Comparison of ENCODE assay signal across 8 cellular contexts in genomic region chr5:134586866-134587524, GRCh38. TPM values are rescaled to one million over a fixed set of nuclear protein-coding genes. Genes with fewer than 3 reads are reported as not detected.
DNase-seq lines count a peak whose midpoint lies in the region; ATAC-seq, FAIRE-seq and TF ChIP-seq lines count a peak whose summit lies in the region.

No MANE protein-coding gene starts in this region.

- peak overlapping the region; percentile 95 for H2AFZ ChIP-seq in HepG2 (ENCODE audit: low read length)

- H3K4me3 ChIP-seq in choroid plexus epithelial cell (ENCODE audit: low read depth, low read length) (no peak overlapping the region), HepG2 (replicated peaks in 1 of 3; ENCODE audit: insufficient read depth in 1 of 3, low read depth in 2 of 3, low read length in 3 of 3) (peak overlapping the region; percentile 40 to 76 (median 68))

- no peaks in the 10 kb centered on the region for H3K27me3 ChIP-seq in HepG2 (ENCODE audit: control insufficient read depth in 1 of 2, insufficient read depth in 2 of 2, low read length in 2 of 2)

- CTCF ChIA-PET in activated CD4-positive, alpha-beta T cell treated with anti-CD3 and anti-CD28 coated beads for 36 hours (lab: Charles Lee): interaction anchor here (0.5 to 3.3 kb wide), 91 partner anchors 9 to 648 kb away, joined by 3 to 34 read pairs (median 4); partner anchors contain the start of genes CAMLG, CDKN2AIPNL, DDX46 and PPP2CA
- CTCF ChIA-PET in HepG2 (lab: Yijun Ruan, JAX; ENCODE audit: low intra/inter-chr PET ratio, low total read pairs): interaction anchor here (0.8 to 1.7 kb wide), 3 partner anchors 9 to 284 kb away, joined by 3 to 13 read pairs (median 4); no protein-coding TSS in a partner anchor

- DNase-seq in NCI-H510A (lab: John Stamatoyannopoulos, UW): peak; percentile 17
- peak; percentile 95 for DNase-seq in activated CD4-positive, alpha-beta T cell treated with anti-CD3 and anti-CD28 coated beads for 36 hours
- peak; percentile 86 for DNase-seq in choroid plexus epithelial cell (ENCODE audit: low read depth)
- peak; percentile 81 for DNase-seq in HepG2 (ENCODE audit: low spot score)
- peak; percentile 89 for DNase-seq in stimulated activated CD4-positive, alpha-beta T cell treated with anti-CD3 and anti-CD28 coated beads, Interleukin-4, amount 100 ng/mL, for 1 hour

- H3K27ac ChIP-seq in 22Rv1: no peak overlapping the region; the same call in 1 of the 2 replicates
- peak overlapping the region; percentile 59 for H3K27ac ChIP-seq in HepG2 (ENCODE audit: extremely low read length, insufficient read depth, low read length)

- no peaks in the 10 kb centered on the region for H4K20me1 ChIP-seq in HepG2 (ENCODE audit: insufficient read depth, low read length)

- FAIRE-seq in HepG2 (lab: Jason Lieb, UNC): peak; percentile 60

- peak; percentile 46 for TF ChIP-seq RAD21 in HepG2 (CRISPR knock-in tag; IDR thresholded peaks at IDR 0.05)

- peak overlapping the region; percentile 78 for H3K27ac Mint-ChIP-seq in activated CD4-positive, alpha-beta T cell treated with anti-CD3 and anti-CD28 coated beads for 36 hours

- no peaks in the 10 kb centered on the region for H3K36me3 ChIP-seq in HepG2 (replicated peaks in 1 of 2; ENCODE audit: control insufficient read depth in 1 of 2, insufficient read depth in 2 of 2, low read length in 2 of 2)

- in situ Hi-C loops in HepG2 (cut with HindIII; ENCODE audit: extremely low pct_ligation_motif_present, low pct_unique_long_range_greater_than_20kb): loop anchor here (25.0 kb wide), 1 partner anchor 400 kb away; the partner anchor contains the start of gene SKP1

- no peak overlapping the region for H3K4me3 Mint-ChIP-seq in activated CD4-positive, alpha-beta T cell treated with anti-CD3 and anti-CD28 coated beads for 36 hours

- no peak for TF ChIP-seq POLR2A in HepG2 (IDR thresholded peaks at IDR 0.05; ENCODE audit: insufficient read depth in 1 of 2, low read depth in 2 of 2, low read length in 2 of 2)

- H3K9me3 Mint-ChIP-seq in activated CD4-positive, alpha-beta T cell treated with anti-CD3 and anti-CD28 coated beads for 36 hours (ENCODE audit: low read depth): no peaks in the 10 kb centered on the region

- no peaks in the 10 kb centered on the region for H3K79me2 ChIP-seq in HepG2 (ENCODE audit: insufficient read depth, low read length)

- H3K36me3 Mint-ChIP-seq in activated CD4-positive, alpha-beta T cell treated with anti-CD3 and anti-CD28 coated beads for 36 hours (ENCODE audit: low read depth): no peaks in the 10 kb centered on the region

- TF ChIP-seq EP300 in HepG2 (IDR thresholded peaks at IDR 0.05; ENCODE audit: low read depth in 2 of 2, low read length in 2 of 2): no peak
- TF ChIP-seq EP300 in HepG2 (CRISPR knock-in tag; IDR thresholded peaks at IDR 0.05; ENCODE audit: borderline replicate concordance): no peak

- TF ChIP-seq CTCF in 22Rv1 (IDR thresholded peaks at IDR 0.05) (peak; percentile 92), choroid plexus epithelial cell (conservative IDR thresholded peaks at IDR 0.05; ENCODE audit: low read depth, low read length) (peak; percentile 92), HepG2 (CRISPR knock-in tag; IDR thresholded peaks at IDR 0.05) (peak; percentile 85)

- H3K4me1 Mint-ChIP-seq in activated CD4-positive, alpha-beta T cell treated with anti-CD3 and anti-CD28 coated beads for 36 hours: peaks cover 14% of the 10 kb centered on the region

- no peaks in the 10 kb centered on the region for H3K9me3 ChIP-seq in HepG2 (ENCODE audit: low read length)

- no TSS peak for BruUV-seq in HepG2 (replicated peaks; lab: Mats Ljungman, UMichigan)

- WGBS in HepG2 (ENCODE audit: low lambda C conversion rate): 15% methylated on average over 9 of the region's 13 CpGs

- peaks cover 35% of the 10 kb centered on the region for H3K4me1 ChIP-seq in HepG2 (ENCODE audit: insufficient read depth, low read length)

- peak; percentile 89 for ATAC-seq in GM18498 (IDR thresholded peaks at IDR 0.05; ENCODE audit: unreplicated experiment)
- peak; percentile 89 for ATAC-seq in HG02981 (IDR thresholded peaks at IDR 0.05; ENCODE audit: unreplicated experiment)
- ATAC-seq in activated CD4-positive, alpha-beta T cell treated with anti-CD3 and anti-CD28 coated beads for 36 hours: peak; percentile 91
- ATAC-seq in HepG2: peak; percentile 92

- no peaks in the 10 kb centered on the region for H3K27me3 Mint-ChIP-seq in activated CD4-positive, alpha-beta T cell treated with anti-CD3 and anti-CD28 coated beads for 36 hours

- POLR2A ChIA-PET in activated CD4-positive, alpha-beta T cell treated with anti-CD3 and anti-CD28 coated beads for 36 hours (lab: Charles Lee): interaction anchor here (0.5 to 1.2 kb wide), 4 partner anchors 22 to 428 kb away, joined by 3 to 4 read pairs (median 3); no protein-coding TSS in a partner anchor
- POLR2A ChIA-PET in HepG2 (lab: Yijun Ruan, JAX): interaction anchor here (0.5 to 1.4 kb wide), 14 partner anchors 12 to 410 kb away, joined by 3 to 10 read pairs (median 4); partner anchors contain the start of genes PCBD2, PPP2CA and SEC24A

- intact Hi-C loops in activated CD4-positive, alpha-beta T cell treated with anti-CD3 and anti-CD28 coated beads for 36 hours (cut with DNase I, micrococcal nuclease): loop anchor here (1.0 to 5.0 kb wide), 9 partner anchors 151 to 410 kb away; partner anchors contain the start of genes CDKN2AIPNL (in 2 of the 2), CAMLG (in 1 of the 2), PCBD2 (in 1 of the 2) and SKP1 (in 1 of the 2)
- intact Hi-C loops in HepG2 (cut with micrococcal nuclease; ENCODE audit: unreplicated experiment): loop anchor here (2.0 kb wide), 2 partner anchors 46 to 64 kb away; partner anchors contain the start of gene SAR1B

- peak overlapping the region; percentile 68 for H3K9ac ChIP-seq in HepG2 (ENCODE audit: insufficient read depth, low read depth, low read length)

- H3K4me2 ChIP-seq in HepG2 (ENCODE audit: low read depth, low read length): peak overlapping the region; percentile 97

TF ChIP-seq in HepG2, 621 proteins besides CTCF, POLR2A, EP300 and RAD21 (continues in another document):
- no peak for TF ChIP-seq TCF7 (IDR thresholded peaks at IDR 0.05; ENCODE audit: low read depth)
- TF ChIP-seq RXRA (CRISPR knock-in tag; IDR thresholded peaks at IDR 0.05): peak; percentile 37; the same call in 1 of the 2 replicates
- peak; percentile 75 for TF ChIP-seq ZFX (CRISPR knock-in tag; IDR thresholded peaks at IDR 0.05; ENCODE audit: low read depth)
- peak; percentile 91 for TF ChIP-seq STAG1 (CRISPR knock-in tag; IDR thresholded peaks at IDR 0.05)
- no peak for TF ChIP-seq ASH2L (IDR thresholded peaks at IDR 0.05; ENCODE audit: insufficient read length, low read depth, low read length)
- 0 out of 2 replicates have a peak, but pooled peaks have one; percentile 7 for TF ChIP-seq SOX5 (CRISPR knock-in tag; IDR thresholded peaks at IDR 0.05; ENCODE audit: borderline replicate concordance)
- no peak for TF ChIP-seq FOXJ3 (CRISPR knock-in tag; IDR thresholded peaks at IDR 0.05; ENCODE audit: borderline replicate concordance)
- peak; percentile 35; the same call in 1 of the 2 replicates for TF ChIP-seq ZNF580 (CRISPR knock-in tag; IDR thresholded peaks at IDR 0.05; ENCODE audit: borderline replicate concordance, low read depth)
- no peak for TF ChIP-seq MBNL3 (CRISPR knock-in tag; conservative IDR thresholded peaks at IDR 0.05)
- no peak; the same call in 1 of the 2 replicates for TF ChIP-seq CSRNP1 (CRISPR knock-in tag; IDR thresholded peaks at IDR 0.05)
- no peak for TF ChIP-seq TAF1 (CRISPR knock-in tag; IDR thresholded peaks at IDR 0.05)
- TF ChIP-seq ZNF12 (CRISPR knock-in tag; IDR thresholded peaks at IDR 0.05): no peak

RNA-seq across cellular contexts. Expression of gene SAR1B, which starts 45.6 kb away (rescaled TPM):
- 10 to 100 TPM; 40.3 to 54.9 TPM for total RNA-seq in activated CD4-positive, alpha-beta T cell treated with anti-CD3 and anti-CD28 coated beads for 36 hours
- total RNA-seq in HepG2 (2016; rRNA removed; fragmentation: Illumina TruSeq; extraction: Trizol): 73.0 and 99.7 TPM in 2 replicates
- total RNA-seq in HepG2 (2016; cell fraction: cytosol; rRNA removed; fragmentation: Illumina TruSeq; extraction: Trizol; ENCODE audit: low read depth): 19.0 and 26.0 TPM in 2 replicates
- total RNA-seq in HepG2 (2016; cell fraction: insoluble cytoplasmic fraction; rRNA removed; fragmentation: Illumina TruSeq; extraction: Trizol): 71.3 and 99.4 TPM in 2 replicates
- 25.2 and 29.6 TPM in 2 replicates for total RNA-seq in HepG2 (2016; cell fraction: membrane; rRNA removed; fragmentation: Illumina TruSeq; extraction: Trizol)
- total RNA-seq in HepG2 (2016; cell fraction: nucleus; rRNA removed; fragmentation: Illumina TruSeq; extraction: Trizol): 76.4 and 91.6 TPM in 2 replicates
- polyA plus RNA-seq in HepG2 (2011; rRNA removed): 33.2 and 43.0 TPM in 2 replicates
- polyA plus RNA-seq in HepG2 (2011; cell fraction: cytosol; rRNA removed): 14.1 and 24.4 TPM in 2 replicates
- 12.1 and 18.4 TPM in 2 replicates for polyA plus RNA-seq in HepG2 (2011; cell fraction: nucleus; rRNA removed)
- polyA plus RNA-seq in HepG2 (2012): 46.5 and 59.9 TPM in 2 replicates
- 11.2 and 12.4 TPM in 2 replicates for polyA plus RNA-seq in HepG2 (2016; cell fraction: cytosol; fragmentation: Illumina TruSeq; extraction: Trizol; ENCODE audit: low read depth)
- polyA plus RNA-seq in HepG2 (2016; cell fraction: insoluble cytoplasmic fraction; fragmentation: Illumina TruSeq; extraction: Trizol; ENCODE audit: low read depth): 43.4 and 51.8 TPM in 2 replicates
- polyA plus RNA-seq in HepG2 (2016; cell fraction: membrane; fragmentation: Illumina TruSeq; extraction: Trizol; ENCODE audit: low read depth): 11.1 and 11.7 TPM in 2 replicates
- polyA plus RNA-seq in HepG2 (2016; cell fraction: nucleus; fragmentation: Illumina TruSeq; extraction: Trizol; ENCODE audit: insufficient read depth, low read depth): 92.7 and 95.6 TPM in 2 replicates
- polyA minus RNA-seq in HepG2 (2011; rRNA and poly(A)+ RNA removed; ENCODE audit: low replicate concordance): 25.6 and 32.4 TPM in 2 replicates
- 42.9 and 70.5 TPM in 2 replicates for polyA minus RNA-seq in HepG2 (2011; cell fraction: cytosol; rRNA and poly(A)+ RNA removed)
- polyA minus RNA-seq in HepG2 (2011; cell fraction: nucleus; rRNA and poly(A)+ RNA removed): 27.7 and 36.6 TPM in 2 replicates

Comparison
In these comparisons a context has a peak if more than half of its experiments do, and no peak if none do; other contexts are left out.
1. DNase-seq: peak in every context shown above with its lines; median percentile 95 in activated CD4-positive, alpha-beta T cell treated with anti-CD3 and anti-CD28 coated beads for 36 hours; 89 in stimulated activated CD4-positive, alpha-beta T cell treated with anti-CD3 and anti-CD28 coated beads, Interleukin-4, amount 100 ng/mL, for 1 hour; 86 in choroid plexus epithelial cell; 81 in HepG2; 17 in NCI-H510A.